ENCODE assay signal across 8 cellular contexts in genomic region chr10:14954001-14954770, GRCh38. TPM values are rescaled to one million over a fixed set of nuclear protein-coding genes. Genes with fewer than 3 reads are reported as not detected.
DNase-seq lines count a peak whose midpoint lies in the region; ATAC-seq, FAIRE-seq and TF ChIP-seq lines count a peak whose summit lies in the region.

Gene DCLRE1C, minus strand, starts transcription at chr10:14954096. Its CDS starts 86 bp downstream, at chr10:14954010.

- peak within 1 kb of the TSS; percentile 50 to 95 for H4K8ac ChIP-seq in IMR-90 (ENCODE audit: low read depth in 2 of 2, low read length in 2 of 2)

- peak within 1 kb of the TSS; percentile 48 for H3K27ac ChIP-seq in IMR-90 (ENCODE audit: insufficient read depth, low read length)
- peak within 1 kb of the TSS; percentile 96 for H3K27ac ChIP-seq in OCI-LY7 (ENCODE audit: low read depth, low read length, poor library complexity, severe bottlenecking)
- H3K27ac ChIP-seq in endothelial cell of umbilical vein (ENCODE audit: insufficient read depth, low read depth, low read length): peak within 1 kb of the TSS; percentile 79

- TF ChIP-seq CTCF in IMR-90 (conservative IDR thresholded peaks at IDR 0.05; ENCODE audit: low read depth, low read length) (no peak), OCI-LY7 (conservative IDR thresholded peaks at IDR 0.05; ENCODE audit: low read length) (no peak), endothelial cell of umbilical vein (IDR thresholded peaks at IDR 0.05; ENCODE audit: extremely low read depth in 1 of 2, insufficient read depth in 1 of 2, low read depth in 1 of 2, low read length in 2 of 2) (no peak)

- H3K9ac ChIP-seq in IMR-90 (ENCODE audit: low read depth, low read length) (peak within 1 kb of the TSS; percentile 56), endothelial cell of umbilical vein (replicated peaks; ENCODE audit: extremely low read depth, insufficient read depth, low read length) (peak within 1 kb of the TSS; percentile 59)

- peak; percentile 77 for DNase-seq in DMS114 treated with DMSO at 0.1 percent for 48 hours (lab: John Stamatoyannopoulos, UW; ENCODE audit: unreplicated experiment)
- DNase-seq in IMR-90: peak; percentile 91
- DNase-seq in OCI-LY7 (ENCODE audit: low spot score): peak; percentile 97
- peak; percentile 74 for DNase-seq in activated T-cell treated with anti-CD3 and anti-CD28 coated beads for 1 hour (ENCODE audit: low read depth)
- DNase-seq in endothelial cell of umbilical vein (ENCODE audit: low read depth, low spot score): peak; percentile 87
- DNase-seq in middle frontal gyrus (ENCODE audit: extremely low spot score, low spot score): peak; percentile 93
- DNase-seq in stimulated activated CD8-positive, alpha-beta memory T cell treated with anti-CD3 and anti-CD28 coated beads, Interleukin-2, amount 100 ng/mL, for 1 hour (ENCODE audit: low read depth in 2 of 2): peak; percentile 71 to 77

- peak; percentile 93 for FAIRE-seq in endothelial cell of umbilical vein (lab: Jason Lieb, UNC)

- TF ChIP-seq POLR2A in IMR-90 (IDR thresholded peaks at IDR 0.05; ENCODE audit: low read depth, low read length) (0 out of 2 replicates have a peak, but pooled peaks have one; percentile 4), endothelial cell of umbilical vein (IDR thresholded peaks at IDR 0.05; ENCODE audit: low read depth, low read length) (peak; percentile 71)

- H2AFZ ChIP-seq in IMR-90 (replicated peaks; ENCODE audit: low read length, poor library complexity): peak within 1 kb of the TSS; percentile 99
- peak within 1 kb of the TSS; percentile 44; the same call in 1 of the 2 replicates for H2AFZ ChIP-seq in OCI-LY7 (ENCODE audit: low read length)
- H2AFZ ChIP-seq in endothelial cell of umbilical vein (ENCODE audit: low read depth, low read length): peak within 1 kb of the TSS; percentile 78

- no peaks in the 10 kb centered on the region for H3K27me3 ChIP-seq in IMR-90 (ENCODE audit: control insufficient read depth, insufficient read depth, low read length)
- H3K27me3 ChIP-seq in endothelial cell of umbilical vein (ENCODE audit: control insufficient read depth in 2 of 2, insufficient read depth in 2 of 2, low read length in 2 of 2): no peaks in the 10 kb centered on the region

- H3K4me2 ChIP-seq in IMR-90 (ENCODE audit: low read depth, low read length): peak within 1 kb of the TSS; percentile 90
- H3K4me2 ChIP-seq in OCI-LY7 (ENCODE audit: low read length): peak within 1 kb of the TSS; percentile 97
- H3K4me2 ChIP-seq in endothelial cell of umbilical vein (ENCODE audit: insufficient read depth, low read length): peak within 1 kb of the TSS; percentile 79

- H2AK5ac ChIP-seq in IMR-90 (ENCODE audit: low read depth, low read length): peak within 1 kb of the TSS; percentile 53; the same call in 1 of the 2 replicates

- peak within 1 kb of the TSS; percentile 51 for H3K4me3 ChIP-seq in IMR-90 (ENCODE audit: insufficient read depth, low read depth, low read length)
- peak within 1 kb of the TSS; percentile 83 for H3K4me3 ChIP-seq in OCI-LY7 (ENCODE audit: low read depth, low read length, poor library complexity, severe bottlenecking)
- H3K4me3 ChIP-seq in endothelial cell of umbilical vein (replicated peaks in 1 of 3; ENCODE audit: insufficient read depth in 1 of 3, low read depth in 1 of 3, low read length in 3 of 3): peak within 1 kb of the TSS; percentile 48 to 73 (median 69)

- WGBS in IMR-90 (ENCODE audit: extremely low coverage in 2 of 2, insufficient read length in 1 of 2), 2 experiments: 0% methylated on average over 18 of the region's 45 CpGs; no CpG with 5 or more reads in 1 of the 2 experiments

- H3K9me1 ChIP-seq in IMR-90 (ENCODE audit: insufficient read depth, low read length) (peaks cover 8% of the 10 kb centered on the region; the same call in 1 of the 2 replicates), endothelial cell of umbilical vein (replicated peaks; ENCODE audit: control insufficient read depth, extremely low read depth, insufficient read depth, low read length) (no peaks in the 10 kb centered on the region)

- peak within 1 kb of the TSS; percentile 97 for H3K4ac ChIP-seq in IMR-90 (ENCODE audit: low read depth, low read length)

- peak within 1 kb of the TSS; percentile 16; the same call in 1 of the 2 replicates for H4K5ac ChIP-seq in IMR-90 (ENCODE audit: low read depth, low read length)

- BruUV-seq in IMR-90 (replicated peaks; lab: Mats Ljungman, UMichigan) (no TSS peak), OCI-LY7 (replicated peaks; lab: Mats Ljungman, UMichigan) (TSS peak; percentile 92), endothelial cell of umbilical vein (replicated peaks; lab: Mats Ljungman, UMichigan) (TSS peak; percentile 75)

- POLR2A ChIA-PET in IMR-90 (lab: Charles Lee; ENCODE audit: unreplicated experiment) (no interaction called here), OCI-LY7 (lab: Charles Lee) (interaction anchor here (1.0 to 1.6 kb wide), 4 partner anchors 73 to 133 kb away, joined by 3 to 6 read pairs (median 4); partner anchors contain the start of genes CDNF, HSPA14 and MSANTD7), endothelial cell of umbilical vein (lab: Charles Lee) (interaction anchor here (0.9 kb wide), 1 partner anchor 116 kb away, joined by 6 read pairs; the partner anchor contains the start of genes CDNF, HSPA14 and MSANTD7)

- peak within 1 kb of the TSS; percentile 75; the same call in 1 of the 2 replicates for H2BK20ac ChIP-seq in IMR-90 (ENCODE audit: low read depth, low read length)

- H3K18ac ChIP-seq in IMR-90 (ENCODE audit: low read depth, low read length): no peak within 1 kb of the TSS

- no peaks in the 10 kb centered on the region for H3K36me3 ChIP-seq in IMR-90 (ENCODE audit: control insufficient read depth, insufficient read depth, low read length)
- peaks cover 34% of the 10 kb centered on the region for H3K36me3 ChIP-seq in OCI-LY7 (ENCODE audit: insufficient read depth, low read length)
- no peaks in the 10 kb centered on the region for H3K36me3 ChIP-seq in endothelial cell of umbilical vein (ENCODE audit: control insufficient read depth in 2 of 2, extremely low read depth in 1 of 2, insufficient read depth in 2 of 2, low read length in 2 of 2)

- in situ Hi-C loops in IMR-90 (cut with MboI; ENCODE audit: low sequenced_read_pairs): no loop called here

- ATAC-seq in GM21529 (IDR thresholded peaks at IDR 0.05; ENCODE audit: unreplicated experiment): peak; percentile 73
- peak; percentile 97 for ATAC-seq in IMR-90 (ENCODE audit: low read depth)

- H3K79me2 ChIP-seq in OCI-LY7 (ENCODE audit: insufficient read depth, low read depth, low read length): peaks cover 42% of the 10 kb centered on the region
- H3K79me2 ChIP-seq in endothelial cell of umbilical vein (ENCODE audit: control insufficient read depth, insufficient read depth, low read length): peaks cover 40% of the 10 kb centered on the region

- H4K91ac ChIP-seq in IMR-90 (ENCODE audit: insufficient read depth, low read depth, low read length): peak within 1 kb of the TSS; percentile 84

- H3K79me1 ChIP-seq in IMR-90 (ENCODE audit: low read depth in 1 of 2, low read length in 2 of 2): peaks cover 30 to 45% of the 10 kb centered on the region in 2 experiments

- peak within 1 kb of the TSS; percentile 91 for H2BK120ac ChIP-seq in IMR-90 (ENCODE audit: low read depth, low read length)

- TF ChIP-seq RAD21 in IMR-90 (IDR thresholded peaks at IDR 0.05; ENCODE audit: low read length): no peak

- no peaks in the 10 kb centered on the region for H3K4me1 ChIP-seq in IMR-90 (ENCODE audit: control insufficient read depth, insufficient read depth, low read length)
- H3K4me1 ChIP-seq in OCI-LY7 (ENCODE audit: insufficient read depth, low read length, poor library complexity, severe bottlenecking): peaks cover 57% of the 10 kb centered on the region
- H3K4me1 ChIP-seq in endothelial cell of umbilical vein (ENCODE audit: control insufficient read depth, extremely low read depth, insufficient read depth, low read length): peaks cover 18% of the 10 kb centered on the region

- no peaks in the 10 kb centered on the region for H4K20me1 ChIP-seq in IMR-90 (ENCODE audit: insufficient read depth, low read length)
- H4K20me1 ChIP-seq in OCI-LY7 (ENCODE audit: insufficient read depth, low read length): peaks cover 13% of the 10 kb centered on the region
- no peaks in the 10 kb centered on the region for H4K20me1 ChIP-seq in endothelial cell of umbilical vein (replicated peaks; ENCODE audit: control insufficient read depth, extremely low read depth, insufficient read depth, low read length)

- peak within 1 kb of the TSS; percentile 93 for H3K23ac ChIP-seq in IMR-90 (ENCODE audit: low read depth, low read length)

- H3K56ac ChIP-seq in IMR-90 (ENCODE audit: extremely low read depth, insufficient read depth, low read length): peak within 1 kb of the TSS; percentile 55

- H3K14ac ChIP-seq in IMR-90 (replicated peaks; ENCODE audit: low read depth, low read length): peak within 1 kb of the TSS; percentile 92

- H2AK9ac ChIP-seq in IMR-90 (replicated peaks; ENCODE audit: low read depth, low read length, poor library complexity): peak within 1 kb of the TSS; percentile 90

- no peaks in the 10 kb centered on the region for H3K9me2 ChIP-seq in OCI-LY7 (ENCODE audit: insufficient read depth, low read length)

- CTCF ChIA-PET in IMR-90 (lab: Yijun Ruan, JAX): no interaction called here
- CTCF ChIA-PET in OCI-LY7 (lab: Charles Lee; ENCODE audit: unreplicated experiment): interaction anchor here (1.8 kb wide), 1 partner anchor 76 kb away, joined by 6 read pairs; the partner anchor contains the start of gene SUV39H2
- CTCF ChIA-PET in endothelial cell of umbilical vein (lab: Charles Lee): interaction anchor here (0.8 to 2.3 kb wide), 8 partner anchors 8 to 417 kb away, joined by 3 to 11 read pairs (median 6); partner anchors contain the start of genes FAM171A1 and SUV39H2

- no peaks in the 10 kb centered on the region for H3K9me3 ChIP-seq in IMR-90 (ENCODE audit: control insufficient read depth, insufficient read depth, low read length)
- H3K9me3 ChIP-seq in OCI-LY7 (ENCODE audit: low read length): no peaks in the 10 kb centered on the region
- H3K9me3 ChIP-seq in endothelial cell of umbilical vein (replicated peaks; ENCODE audit: control insufficient read depth, insufficient read depth, low read length): no peaks in the 10 kb centered on the region

- peak within 1 kb of the TSS; percentile 49 for H2BK5ac ChIP-seq in IMR-90 (ENCODE audit: low read depth, low read length, poor library complexity, severe bottlenecking)

- dilution Hi-C loops in IMR-90 (cut with HindIII; ENCODE audit: low sequenced_read_pairs, unreplicated experiment): no loop called here
- dilution Hi-C loops in endothelial cell of umbilical vein (cut with MboI; ENCODE audit: extremely low pct_ligation_motif_present, low sequenced_read_pairs): no loop called here

- intact Hi-C loops in IMR-90 (cut with micrococcal nuclease): no loop called here
- intact Hi-C loops in OCI-LY7 (cut with micrococcal nuclease; ENCODE audit: unreplicated experiment): loop anchor here (1.0 to 10.0 kb wide), 7 partner anchors 76 to 1609 kb away; partner anchors contain the start of genes CDNF, HSPA14, MSANTD7 and RPP38
- intact Hi-C loops in endothelial cell of umbilical vein (cut with micrococcal nuclease): loop anchor here (2.0 to 10.0 kb wide), 3 partner anchors 115 to 418 kb away; partner anchors contain the start of genes CDNF, FAM171A1, HSPA14 and MSANTD7

- H2BK15ac ChIP-seq in IMR-90 (ENCODE audit: low read depth, low read length): no peak within 1 kb of the TSS; the same call in 2 of the 3 replicates

RNA-seq across cellular contexts. Expression of gene DCLRE1C, which starts in this region (rescaled TPM):
- total RNA-seq in IMR-90 (2012; rRNA removed) (8.1 TPM in 2 replicates), OCI-LY7 (2022) (50.2 and 53.2 TPM in 2 replicates), endothelial cell of umbilical vein (11.0 and 15.8 TPM in 2 replicates)
- polyA plus RNA-seq in IMR-90 (2012; rRNA removed) (2.6 and 2.9 TPM in 2 replicates), endothelial cell of umbilical vein (1.8 and 2.1 TPM in 2 replicates)
- 0.64 and 0.77 TPM in 2 replicates for polyA plus RNA-seq in IMR-90 (2012; cell fraction: cytosol; rRNA removed)
- polyA plus RNA-seq in IMR-90 (2012; cell fraction: nucleus; rRNA removed; ENCODE audit: low replicate concordance): 1.4 and 13.9 TPM in 2 replicates
- total RNA-seq in OCI-LY7 (2014; rRNA removed; shearing (Covaris generic)): 45.3 and 81.3 TPM in 2 replicates
- 3.6 and 4.1 TPM in 2 replicates for polyA plus RNA-seq in endothelial cell of umbilical vein (2011; cell fraction: cytosol; rRNA removed)
- 9.2 and 9.6 TPM in 2 replicates for polyA plus RNA-seq in endothelial cell of umbilical vein (2011; cell fraction: nucleus; rRNA removed)
- 5.3 and 6.4 TPM in 2 replicates for polyA plus RNA-seq in endothelial cell of umbilical vein (2012)
- 4.4 and 4.6 TPM in 2 replicates for polyA minus RNA-seq in endothelial cell of umbilical vein
- 3.1 TPM for polyA minus RNA-seq in endothelial cell of umbilical vein (2011; cell fraction: cytosol; rRNA and poly(A)+ RNA removed)
- polyA minus RNA-seq in endothelial cell of umbilical vein (2011; cell fraction: nucleus; rRNA and poly(A)+ RNA removed): 7.3 and 11.4 TPM in 2 replicates

Comparison
In these comparisons a context has a peak if more than half of its experiments do, and no peak if none do; other contexts are left out.
1. Peak in every context shown above with its lines: DNase-seq, ATAC-seq, H3K4me3 ChIP-seq and H3K27ac ChIP-seq.
2. H2AFZ ChIP-seq: peak in every context shown above with its lines; median percentile 99 in IMR-90; 78 in endothelial cell of umbilical vein; 44 in OCI-LY7.